In genomic region chr16:52376677-52377300, GRCh38 we compare ENCODE assay signal across 5 cellular contexts.
"Had no signal": no experiment of that assay in that cellular context is flagged by ENCODE, and none has a peak within 500 bp of the region (broad histone marks: within the 10 kb centered on the region; RNA-seq: fewer than 3 reads in every experiment).

No MANE protein-coding gene starts in this region.

- H3K4me3 ChIP-seq: GM23338, K562 had no signal

- ATAC-seq: GM23338, K562 had no signal

- DNase-seq: H9, HCEC 1CT, IMR-90 had no signal
